Comparison of ENCODE assay signal across 32 cellular contexts in genomic region chr3:150399060-150399459, GRCh38.
"Had no signal": no experiment of that assay in that cellular context is flagged by ENCODE, and none has a peak within 500 bp of the region (broad histone marks: within the 10 kb centered on the region; RNA-seq: fewer than 3 reads in every experiment).

No MANE protein-coding gene starts in this region.

- H3K9me3 Mint-ChIP-seq: activated CD4-positive, alpha-beta memory T cell treated with anti-CD3 and anti-CD28 coated beads, Interleukin-2, amount 10 ng/mL, durations not matched to agents 7 days and 5 days; activated CD4-positive, alpha-beta T cell treated with anti-CD3 and anti-CD28 coated beads, Interleukin-2, amount 10 ng/mL, durations not matched to agents 7 days and 5 days; activated T-cell treated with anti-CD3 and anti-CD28 coated beads, Interleukin-2, amount 50 U/mL, for 24 hours; activated T-cell treated with anti-CD3 and anti-CD28 coated beads, Interleukin-2, amount 50 U/mL, for 72 hours; central memory CD8-positive, alpha-beta T cell; dendritic cell treated with granulocyte-macrophage colony-stimulating factor and Interleukin-4, amounts not matched to agents 40 ng/mL and 50 ng/mL, for 4 days; endodermal cell; T-cell; T-helper 1 cell treated with Interleukin-12 subunit alpha and Interleukin-12 subunit beta and Interleukin-4 antibody, amounts not matched to agents 30 μg/mL and 1 μg/mL, for 36 hours; T-helper 2 cell treated with Interferon-gamma antibody and Interleukin-4, amounts not matched to agents 5 μg/mL and 100 μg/mL, for 36 hours had no signal

- DNase-seq: activated CD4-positive, alpha-beta memory T cell treated with anti-CD3 and anti-CD28 coated beads, Interleukin-2, amount 10 ng/mL, durations not matched to agents 7 days and 5 days; activated CD4-positive, alpha-beta T cell treated with anti-CD3 and anti-CD28 coated beads for 1 hour; activated CD4-positive, alpha-beta T cell treated with anti-CD3 and anti-CD28 coated beads for 4 hours; activated CD4-positive, alpha-beta T cell treated with anti-CD3 and anti-CD28 coated beads, Interleukin-2, amount 10 ng/mL, durations not matched to agents 7 days and 5 days; activated CD4-positive, alpha-beta T cell treated with anti-CD3 and anti-CD28 coated beads, Interleukin-2, amount 50 U/mL, for 4 hours; activated CD8-positive, alpha-beta memory T cell treated with anti-CD3 and anti-CD28 coated beads, Interleukin-2, amount 50 U/mL, for 48 hours; activated effector memory CD4-positive, alpha-beta T cell treated with Interleukin-2 at 50 U/mL for 16 hours; activated gamma-delta T cell treated with Interleukin-2 at 50 U/mL for 16 hours; activated naive CD4-positive, alpha-beta T cell treated with anti-CD3 and anti-CD28 coated beads, Interleukin-2, amount 50 U/mL, for 16 hours; activated naive CD4-positive, alpha-beta T cell treated with Interleukin-2 at 50 U/mL for 16 hours; activated T-cell treated with anti-CD3 and anti-CD28 coated beads for 4 hours; activated T-cell treated with anti-CD3 and anti-CD28 coated beads, Interleukin-2, amount 50 U/mL, for 24 hours; activated T-cell treated with anti-CD3 and anti-CD28 coated beads, Interleukin-2, amount 50 U/mL, for 72 hours; amniotic stem cell; anterior cingulate cortex; brain microvascular endothelial cell; dorsolateral prefrontal cortex; effector memory CD4-positive, alpha-beta T cell; endodermal cell; foreskin fibroblast; head of caudate nucleus; T-cell; T1000 had no signal

- H3K27ac ChIP-seq: brain microvascular endothelial cell, coronary artery, dorsolateral prefrontal cortex had no signal

- H3K27ac Mint-ChIP-seq: activated CD4-positive, alpha-beta memory T cell treated with anti-CD3 and anti-CD28 coated beads, Interleukin-2, amount 10 ng/mL, durations not matched to agents 7 days and 5 days; activated CD4-positive, alpha-beta T cell treated with anti-CD3 and anti-CD28 coated beads, Interleukin-2, amount 10 ng/mL, durations not matched to agents 7 days and 5 days; activated naive CD8-positive, alpha-beta T cell; activated T-cell treated with anti-CD3 and anti-CD28 coated beads, Interleukin-2, amount 50 U/mL, for 24 hours; activated T-cell treated with anti-CD3 and anti-CD28 coated beads, Interleukin-2, amount 50 U/mL, for 72 hours; dendritic cell treated with granulocyte-macrophage colony-stimulating factor and Interleukin-4, amounts not matched to agents 40 ng/mL and 50 ng/mL, for 4 days; endodermal cell; T-cell; T-helper 1 cell treated with Interleukin-12 subunit alpha and Interleukin-12 subunit beta and Interleukin-4 antibody, amounts not matched to agents 30 μg/mL and 1 μg/mL, for 36 hours; T-helper 2 cell treated with Interferon-gamma antibody and Interleukin-4, amounts not matched to agents 5 μg/mL and 100 μg/mL, for 36 hours had no signal

- H3K27me3 ChIP-seq: brain microvascular endothelial cell, dorsolateral prefrontal cortex had no signal

- H3K4me1 Mint-ChIP-seq: activated CD4-positive, alpha-beta memory T cell treated with anti-CD3 and anti-CD28 coated beads, Interleukin-2, amount 10 ng/mL, durations not matched to agents 7 days and 5 days; activated CD4-positive, alpha-beta T cell treated with anti-CD3 and anti-CD28 coated beads, Interleukin-2, amount 10 ng/mL, durations not matched to agents 7 days and 5 days; central memory CD8-positive, alpha-beta T cell; T-cell had no signal

- H3K36me3 Mint-ChIP-seq: T-cell had no signal

- ATAC-seq: activated T-cell treated with anti-CD3 and anti-CD28 coated beads, Interleukin-2, amount 50 U/mL, for 72 hours; esophagus mucosa; T-cell had no signal

- FAIRE-seq: bronchial epithelial cell, frontal cortex had no signal

- H3K27me3 Mint-ChIP-seq: activated naive CD8-positive, alpha-beta T cell; dendritic cell treated with granulocyte-macrophage colony-stimulating factor and Interleukin-4, amounts not matched to agents 40 ng/mL and 50 ng/mL, for 4 days had no signal

- H3K4me3 ChIP-seq: coronary artery, dorsolateral prefrontal cortex had no signal

- H3K36me3 ChIP-seq: brain microvascular endothelial cell had no signal

- H3K4me3 Mint-ChIP-seq: activated CD4-positive, alpha-beta memory T cell treated with anti-CD3 and anti-CD28 coated beads, Interleukin-2, amount 10 ng/mL, durations not matched to agents 7 days and 5 days; activated CD4-positive, alpha-beta T cell treated with anti-CD3 and anti-CD28 coated beads, Interleukin-2, amount 10 ng/mL, durations not matched to agents 7 days and 5 days; activated naive CD8-positive, alpha-beta T cell; activated T-cell treated with anti-CD3 and anti-CD28 coated beads, Interleukin-2, amount 50 U/mL, for 24 hours; activated T-cell treated with anti-CD3 and anti-CD28 coated beads, Interleukin-2, amount 50 U/mL, for 72 hours; central memory CD8-positive, alpha-beta T cell; dendritic cell treated with granulocyte-macrophage colony-stimulating factor and Interleukin-4, amounts not matched to agents 40 ng/mL and 50 ng/mL, for 4 days; endodermal cell; T-cell; T-helper 1 cell treated with Interleukin-12 subunit alpha and Interleukin-12 subunit beta and Interleukin-4 antibody, amounts not matched to agents 30 μg/mL and 1 μg/mL, for 36 hours; T-helper 2 cell treated with Interferon-gamma antibody and Interleukin-4, amounts not matched to agents 5 μg/mL and 100 μg/mL, for 36 hours had no signal
